Comparison of ENCODE assay signal across 8 cellular contexts in the genomic region with DNA sequence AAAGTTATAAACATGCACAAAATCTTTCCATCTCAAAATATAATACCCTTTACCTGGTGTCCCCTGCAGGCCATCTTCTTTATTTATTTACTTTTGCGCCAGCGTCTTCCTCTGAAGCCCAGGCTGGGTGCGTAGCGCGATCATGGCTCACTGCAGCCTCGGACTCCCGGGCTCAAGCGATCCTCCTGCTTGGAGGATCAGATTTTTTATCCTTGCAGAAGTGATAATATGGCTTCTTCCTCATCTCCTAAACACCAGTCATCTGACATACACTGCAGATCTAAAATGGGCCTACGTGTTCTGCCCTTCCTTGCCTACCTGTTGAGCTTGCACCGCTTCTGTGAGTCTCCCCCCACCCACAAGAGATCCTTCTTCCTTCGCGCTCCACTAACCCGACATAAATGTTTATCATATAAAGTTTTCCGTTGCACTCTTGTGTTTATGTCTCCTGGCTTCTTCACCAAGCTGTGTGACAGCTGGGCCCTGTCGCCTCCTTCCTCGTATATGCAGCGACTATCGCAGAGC. TPM values are rescaled to one million over a fixed set of nuclear protein-coding genes. Genes with fewer than 3 reads are reported as not detected.
DNase-seq lines count a peak whose midpoint lies in the region; ATAC-seq, FAIRE-seq and TF ChIP-seq lines count a peak whose summit lies in the region.

No MANE protein-coding gene starts in this region.

- peak overlapping the region; percentile 73 to 74 for H3K27ac ChIP-seq in kidney (ENCODE audit: low read depth in 2 of 2, low read length in 2 of 2)
- H3K27ac ChIP-seq in thymus (ENCODE audit: low read depth): peak overlapping the region; percentile 97

- intact Hi-C loops in kidney (cut with DNase I): loop anchor here (10.0 kb wide), 1 partner anchor 222 kb away; no protein-coding TSS in a partner anchor

- FAIRE-seq in kidney (lab: Jason Lieb, UNC): no peak

- H3K4me1 ChIP-seq in kidney (ENCODE audit: control insufficient read depth in 1 of 2, insufficient read depth in 1 of 2, low read depth in 1 of 2, low read length in 2 of 2) (peaks cover 5 to 12% of the 10 kb centered on the region in 2 donors), thymus (ENCODE audit: control insufficient read depth, insufficient read depth, low read length) (peaks cover 10% of the 10 kb centered on the region)

- ATAC-seq in HG03060 (IDR thresholded peaks at IDR 0.05; ENCODE audit: low read depth, unreplicated experiment): peak; percentile 4

- H3K9ac ChIP-seq in kidney (ENCODE audit: low read length in 2 of 2): peak overlapping the region; percentile 11 to 70

- no peaks in the 10 kb centered on the region for H3K9me3 ChIP-seq in kidney (ENCODE audit: control insufficient read depth in 1 of 2, low read length in 2 of 2)
- H3K9me3 ChIP-seq in thymus (ENCODE audit: control insufficient read depth): no peaks in the 10 kb centered on the region

- H3K4me3 ChIP-seq in WI38 (ENCODE audit: low read depth, low read length) (peak overlapping the region; percentile 94), kidney (ENCODE audit: low read length in 2 of 2) (peak overlapping the region; percentile 77 to 81), thymus (ENCODE audit: low read length) (peak overlapping the region; percentile 81)

- no peaks in the 10 kb centered on the region for H3K27me3 ChIP-seq in thymus (ENCODE audit: control insufficient read depth, insufficient read depth)

- WGBS in thymus: 25% methylated on average over 18 of the region's 18 CpGs

- no peak for TF ChIP-seq CTCF in WI38 (IDR thresholded peaks at IDR 0.05; ENCODE audit: low read depth, low read length)
- TF ChIP-seq CTCF in kidney (IDR thresholded peaks at IDR 0.05; ENCODE audit: borderline replicate concordance, extremely low read depth, insufficient read depth): no peak

- H3K36me3 ChIP-seq in kidney (ENCODE audit: control insufficient read depth in 1 of 2, insufficient read depth in 2 of 2, low read length in 2 of 2): no peaks in the 10 kb centered on the region
- no peaks in the 10 kb centered on the region for H3K36me3 ChIP-seq in thymus (ENCODE audit: control insufficient read depth, insufficient read depth)

- peak; percentile 33 for DNase-seq in NCI-H1105 treated with DMSO at 0.1 percent for 48 hours (lab: John Stamatoyannopoulos, UW)
- no peak for DNase-seq in NCI-H1105 (lab: John Stamatoyannopoulos, UW)
- no peak for DNase-seq in kidney
- DNase-seq in DMS 273 treated with DMSO at 0.1 percent for 48 hours (lab: John Stamatoyannopoulos, UW): no peak
- no peak for DNase-seq in RPMI8226

RNA-seq across cellular contexts. Expression of a gene that starts 0.5 kb away (rescaled TPM):
- total RNA-seq in kidney: 199 TPM
- polyA plus RNA-seq in kidney (ENCODE audit: insufficient read depth, low read depth, low replicate concordance) (307 TPM), thymus (362 TPM)

RNA-seq across cellular contexts. Expression of a gene that starts 32.8 kb away (rescaled TPM):
- total RNA-seq in kidney: 78.6 TPM
- polyA plus RNA-seq in kidney (ENCODE audit: insufficient read depth, low read depth, low replicate concordance) (178 TPM), thymus (13.3 TPM)

Comparison
In these comparisons a context has a peak if more than half of its experiments do, and no peak if none do; other contexts are left out.
1. RNA of a gene that starts 32.8 kb away (polyA plus RNA-seq): 178 TPM in kidney (single experiment); 13.3 TPM in thymus (single experiment); every median in the first group is over 10 times any median in the second.
2. Peak in every context shown above with its lines, with median percentiles within 50 percentile points of each other: H3K4me3 ChIP-seq.